In the genomic region with DNA sequence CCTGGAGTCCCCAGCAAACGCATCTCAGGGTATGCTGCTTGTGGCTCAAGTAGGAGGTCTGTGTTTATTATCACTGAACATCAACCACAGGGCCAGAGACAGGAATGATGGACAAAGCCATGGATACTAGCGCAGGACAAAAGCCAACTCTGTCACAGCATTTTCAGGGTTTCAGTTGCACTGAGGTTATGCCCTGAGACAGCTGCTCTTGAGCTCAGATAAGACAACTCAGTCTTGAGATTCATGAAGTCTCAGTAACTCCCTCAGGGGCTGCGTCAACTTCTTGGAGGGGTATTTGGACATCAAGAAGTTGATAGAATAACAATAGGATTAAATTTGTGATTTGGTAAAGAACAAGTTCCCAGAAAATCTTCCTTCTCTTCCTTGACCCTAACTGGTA, we compare ENCODE assay signal across 17 cellular contexts.
DNase-seq lines count a peak whose midpoint lies in the region; ATAC-seq and TF ChIP-seq lines count a peak whose summit lies in the region.
"Had no signal": no experiment of that assay in that cellular context is flagged by ENCODE, and none has a peak within 500 bp of the region (broad histone marks: within the 10 kb centered on the region; RNA-seq: fewer than 3 reads in every experiment).

No MANE protein-coding gene starts in this region.

- 96% methylated on average over 3 of the region's 3 CpGs for WGBS in hepatocyte (ENCODE audit: low lambda C conversion rate, missing lambda C conversion rate)
- WGBS in neuronal stem cell (ENCODE audit: extremely low coverage in 2 of 2, insufficient read length in 2 of 2, insufficient replicate concordance in 1 of 2), 2 donors, result no CpG with 5 or more reads among the region's 3 CpGs

- H3K27ac ChIP-seq in hepatocyte (peak overlapping the region; percentile 59), neuronal stem cell (replicated peaks; ENCODE audit: low read length) (no peak overlapping the region), tibial artery (peak overlapping the region; percentile 12 to 50)
- H3K27ac ChIP-seq: KMS-11 had no signal

- no peaks in the 10 kb centered on the region for H3K79me2 ChIP-seq in hepatocyte

- no peak overlapping the region for H3K4me2 ChIP-seq in hepatocyte
- H3K4me2 ChIP-seq in neuronal stem cell (ENCODE audit: insufficient read depth, low read length, poor library complexity, severe bottlenecking), result no peak overlapping the region
- H3K4me2 ChIP-seq: KMS-11 had no signal

- H3K9me3 ChIP-seq in hepatocyte (ENCODE audit: low read depth) (no peaks in the 10 kb centered on the region), neuronal stem cell (replicated peaks in 1 of 2; ENCODE audit: control insufficient read depth in 2 of 2, insufficient read depth in 1 of 2, low read depth in 1 of 2, low read length in 2 of 2) (no peaks in the 10 kb centered on the region), tibial artery (no peaks in the 10 kb centered on the region)
- H3K9me3 ChIP-seq: BE2C, MG63 had no signal

- DNase-seq in hepatocyte (ENCODE audit: low spot score), result no peak
- DNase-seq in neuronal stem cell (ENCODE audit: low spot score), result no peak
- no peak for DNase-seq in tibial artery
- no peak for DNase-seq in effector memory CD8-positive, alpha-beta T cell
- DNase-seq: BE2C; CD4-positive, alpha-beta memory T cell; DND-41; GDM1; GOT3; HFFc6; MG63; NCI-H1092 treated with DMSO at 0.1 percent for 48 hours; NCI-H1694 had no signal

- intact Hi-C loops in tibial artery (cut with DNase I; ENCODE audit: low total_unique reads), result loop anchor here (10.0 kb wide), 1 partner anchor 47 kb away; no protein-coding TSS in a partner anchor

- H3K4me3 Mint-ChIP-seq in brain, result no peak overlapping the region
- H3K4me3 Mint-ChIP-seq in effector memory CD8-positive, alpha-beta T cell, result no peak overlapping the region
- H3K4me3 Mint-ChIP-seq: CD4-positive, alpha-beta memory T cell; HFFc6 had no signal

- no peak overlapping the region for H3K9ac ChIP-seq in neuronal stem cell (ENCODE audit: low read depth, low read length, poor library complexity)
- H3K9ac ChIP-seq: KMS-11 had no signal

- H3K9me3 Mint-ChIP-seq in brain, result no peaks in the 10 kb centered on the region
- H3K9me3 Mint-ChIP-seq in effector memory CD8-positive, alpha-beta T cell, result peaks cover 0 to 1% of the 10 kb centered on the region in 2 donors
- H3K9me3 Mint-ChIP-seq: CD4-positive, alpha-beta memory T cell; HFFc6 had no signal

- no peak overlapping the region for H4K8ac ChIP-seq in neuronal stem cell (ENCODE audit: low read depth, low read length)

- H3K27ac Mint-ChIP-seq in brain, result peak overlapping the region in 4 of 5 experiments; percentile 46 to 80 (median 59)
- no peak overlapping the region for H3K27ac Mint-ChIP-seq in effector memory CD8-positive, alpha-beta T cell
- H3K27ac Mint-ChIP-seq: CD4-positive, alpha-beta memory T cell; HFFc6 had no signal

- H3K27me3 ChIP-seq in hepatocyte (no peaks in the 10 kb centered on the region), neuronal stem cell (ENCODE audit: control insufficient read depth in 3 of 3, insufficient read depth in 3 of 3, low read depth in 1 of 3, low read length in 3 of 3) (no peaks in the 10 kb centered on the region), tibial artery (no peaks in the 10 kb centered on the region)
- H3K27me3 ChIP-seq: BE2C, MG63 had no signal

- H2BK120ac ChIP-seq in neuronal stem cell (ENCODE audit: low read depth, low read length), result no peak overlapping the region

- no peaks in the 10 kb centered on the region for H3K36me3 Mint-ChIP-seq in brain
- H3K36me3 Mint-ChIP-seq in effector memory CD8-positive, alpha-beta T cell (ENCODE audit: insufficient read depth), result no peaks in the 10 kb centered on the region
- H3K36me3 Mint-ChIP-seq: CD4-positive, alpha-beta memory T cell had no signal

- H4K20me1 ChIP-seq in hepatocyte (ENCODE audit: insufficient read depth, poor library complexity, severe bottlenecking), result no peaks in the 10 kb centered on the region

- H3K36me3 ChIP-seq in hepatocyte (replicated peaks; ENCODE audit: insufficient read depth, low read depth) (no peaks in the 10 kb centered on the region), neuronal stem cell (replicated peaks in 1 of 2; ENCODE audit: control insufficient read depth in 2 of 2, insufficient read depth in 2 of 2, low read length in 2 of 2) (no peaks in the 10 kb centered on the region), tibial artery (no peaks in the 10 kb centered on the region)
- H3K36me3 ChIP-seq: BE2C, MG63 had no signal

- peaks cover 85% of the 10 kb centered on the region for H3K4me1 Mint-ChIP-seq in brain
- no peaks in the 10 kb centered on the region for H3K4me1 Mint-ChIP-seq in effector memory CD8-positive, alpha-beta T cell (ENCODE audit: low read depth in 2 of 2)
- H3K4me1 Mint-ChIP-seq: CD4-positive, alpha-beta memory T cell had no signal

- no peak overlapping the region for H2BK12ac ChIP-seq in neuronal stem cell (ENCODE audit: low read length)

- no peak for ATAC-seq in effector memory CD8-positive, alpha-beta T cell (replicated peaks)
- no peak for ATAC-seq in GM18520 (IDR thresholded peaks at IDR 0.05; ENCODE audit: unreplicated experiment)
- ATAC-seq in GM19023 (IDR thresholded peaks at IDR 0.05; ENCODE audit: unreplicated experiment), result no peak

- H2AFZ ChIP-seq in hepatocyte (no peak overlapping the region), neuronal stem cell (ENCODE audit: low read length) (peak overlapping the region; percentile 13)

- H2AK5ac ChIP-seq in neuronal stem cell (ENCODE audit: low read depth, low read length), result no peak overlapping the region

- no peaks in the 10 kb centered on the region for H3K79me1 ChIP-seq in neuronal stem cell (ENCODE audit: low read depth, low read length)

- H3K4ac ChIP-seq in neuronal stem cell (ENCODE audit: low read length), result no peak overlapping the region

- H3K27me3 Mint-ChIP-seq in brain, result peaks cover 3% of the 10 kb centered on the region
- H3K27me3 Mint-ChIP-seq in effector memory CD8-positive, alpha-beta T cell, result peaks cover 40 to 42% of the 10 kb centered on the region in 2 donors

- H3K4me1 ChIP-seq in hepatocyte (ENCODE audit: insufficient read depth), result peaks cover 12% of the 10 kb centered on the region
- H3K4me1 ChIP-seq in neuronal stem cell (ENCODE audit: control insufficient read depth in 2 of 2, insufficient read depth in 1 of 2, low read depth in 1 of 2, low read length in 2 of 2), result peaks cover 16 to 29% of the 10 kb centered on the region in 2 donors
- H3K4me1 ChIP-seq in tibial artery, result peaks cover 0 to 49% (median 14%) of the 10 kb centered on the region in 4 donors
- H3K4me1 ChIP-seq: BE2C had no signal

- H3K4me3 ChIP-seq in hepatocyte (no peak overlapping the region), neuronal stem cell (ENCODE audit: low read length in 2 of 2) (no peak overlapping the region), tibial artery (no peak overlapping the region)
- H3K4me3 ChIP-seq: MG63 had no signal

- H3K9me2 ChIP-seq in hepatocyte (replicated peaks; ENCODE audit: insufficient read depth), result no peaks in the 10 kb centered on the region

- no peak overlapping the region for H2BK15ac ChIP-seq in neuronal stem cell (ENCODE audit: low read length)

- no peak for TF ChIP-seq CTCF in brain (conservative IDR thresholded peaks at IDR 0.05)
- no peak for TF ChIP-seq CTCF in hepatocyte (IDR thresholded peaks at IDR 0.05; ENCODE audit: poor library complexity)
- no peak for TF ChIP-seq CTCF in tibial artery (IDR thresholded peaks at IDR 0.05)

- no peak overlapping the region for H3K14ac ChIP-seq in neuronal stem cell (ENCODE audit: low read length)

- H2BK5ac ChIP-seq in neuronal stem cell (ENCODE audit: low read length), result no peak overlapping the region

- H3K18ac ChIP-seq in neuronal stem cell (ENCODE audit: low read length), result no peak overlapping the region

- H3K23ac ChIP-seq in neuronal stem cell (ENCODE audit: low read depth, low read length, poor library complexity), result no peak overlapping the region

- H4K91ac ChIP-seq in neuronal stem cell (ENCODE audit: low read depth, low read length, poor library complexity), result no peak overlapping the region

Comparison
In these comparisons a context has a peak if more than half of its experiments do, and no peak if none do; other contexts are left out.
1. H3K27ac Mint-ChIP-seq: peak in brain (4 of 5); none in effector memory CD8-positive, alpha-beta T cell (0 of 2).